10 cellular contexts compared by ENCODE assay signal in the genomic region with DNA sequence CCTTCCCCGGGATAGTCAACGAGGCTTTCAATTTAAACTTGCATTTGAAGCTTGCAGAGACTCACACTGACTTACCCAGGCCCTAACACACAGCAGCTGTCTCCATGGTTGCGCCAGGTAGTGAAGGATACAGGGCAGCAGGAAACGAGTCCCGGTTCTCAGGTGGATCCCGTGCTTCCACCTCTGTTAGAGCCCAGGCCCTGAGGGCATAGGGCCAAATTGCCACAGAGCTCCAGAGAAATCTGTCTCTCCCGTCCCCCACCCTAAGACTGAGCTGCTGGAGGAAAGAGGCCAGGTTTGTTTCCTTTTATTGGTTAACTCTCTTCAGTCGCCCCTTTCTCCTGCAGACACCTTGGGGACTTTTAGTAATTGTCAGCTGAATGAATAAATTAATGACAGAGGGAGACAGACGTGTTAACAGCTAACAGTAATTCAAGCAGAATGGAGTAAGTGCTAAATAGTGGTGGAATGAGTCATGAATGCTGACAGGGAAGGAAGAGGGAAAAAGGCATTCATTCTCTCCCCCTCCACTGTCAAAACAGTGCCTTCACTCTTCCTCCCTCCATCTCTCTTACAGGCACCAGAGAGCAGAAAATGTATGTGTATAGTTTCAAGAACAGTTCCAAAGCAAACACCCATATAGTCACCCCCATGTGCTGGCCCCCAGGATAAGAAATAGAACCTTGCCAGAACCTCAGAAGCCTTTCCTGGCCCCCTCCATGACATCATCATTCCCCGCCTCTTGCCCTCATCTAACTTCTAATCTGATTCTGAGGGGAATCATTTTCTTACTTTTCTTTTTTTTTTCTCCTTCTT. TPM values are rescaled to one million over a fixed set of nuclear protein-coding genes. Genes with fewer than 3 reads are reported as not detected.
DNase-seq lines count a peak whose midpoint lies in the region; ATAC-seq, FAIRE-seq and TF ChIP-seq lines count a peak whose summit lies in the region.
"Had no signal": no experiment of that assay in that cellular context is flagged by ENCODE, and none has a peak within 500 bp of the region (broad histone marks: within the 10 kb centered on the region; RNA-seq: fewer than 3 reads in every experiment).

No MANE protein-coding gene starts in this region.

- intact Hi-C loops in MCF 10A (cut with micrococcal nuclease), result no loop called here
- intact Hi-C loops in HepG2 (cut with micrococcal nuclease; ENCODE audit: unreplicated experiment), result no loop called here

- TF ChIP-seq CTCF in MCF 10A (IDR thresholded peaks at IDR 0.05; ENCODE audit: unreplicated experiment) (no peak), HepG2 (CRISPR knock-in tag; IDR thresholded peaks at IDR 0.05) (no peak)

- in situ Hi-C loops in HepG2 (cut with HindIII; ENCODE audit: extremely low pct_ligation_motif_present, low pct_unique_long_range_greater_than_20kb), result no loop called here

- 19% methylated on average over 10 of the region's 10 CpGs for WGBS in HepG2 (ENCODE audit: low lambda C conversion rate)

- H3K9ac ChIP-seq in HepG2 (ENCODE audit: insufficient read depth, low read depth, low read length), result peak overlapping the region; percentile 5; the same call in 1 of the 2 replicates

- H3K4me1 ChIP-seq in HepG2 (ENCODE audit: insufficient read depth, low read length), result peaks cover 81% of the 10 kb centered on the region

- FAIRE-seq in HepG2 (lab: Jason Lieb, UNC), result no peak

- no peaks in the 10 kb centered on the region; a peak in 2 of 5 replicates for H3K27me3 ChIP-seq in HepG2 (ENCODE audit: control insufficient read depth in 1 of 2, insufficient read depth in 2 of 2, low read length in 2 of 2)

- peak; percentile 52 for DNase-seq in AG08396 (ENCODE audit: low spot score)
- DNase-seq in HT1080 (ENCODE audit: low read depth), result peak; percentile 92
- peak; percentile 90 for DNase-seq in MCF 10A (ENCODE audit: unreplicated experiment)
- DNase-seq in HepG2 (ENCODE audit: low spot score), result peak; percentile 42
- no peak for DNase-seq in immature natural killer cell
- no peak for DNase-seq in NCI-H524 treated with DMSO at 0.1 percent for 48 hours (lab: John Stamatoyannopoulos, UW)
- DNase-seq: NCI-H1105 treated with DMSO at 0.1 percent for 48 hours had no signal

- peak overlapping the region in 1 of 3 experiments; percentile 9; a peak in 1 of 6 replicates for H3K4me3 ChIP-seq in HepG2 (replicated peaks in 1 of 3; ENCODE audit: insufficient read depth in 1 of 3, low read depth in 2 of 3, low read length in 3 of 3)
- H3K4me3 ChIP-seq: skin epidermis had no signal

- H3K4me3 Mint-ChIP-seq in MCF 10A (ENCODE audit: unreplicated experiment), result peak overlapping the region; percentile 50
- no peak overlapping the region for H3K4me3 Mint-ChIP-seq in immature natural killer cell

- H3K4me1 Mint-ChIP-seq in MCF 10A (ENCODE audit: insufficient read depth, unreplicated experiment) (peaks cover 43% of the 10 kb centered on the region), immature natural killer cell (no peaks in the 10 kb centered on the region)

- H3K79me2 ChIP-seq in HepG2 (ENCODE audit: insufficient read depth, low read length), result no peaks in the 10 kb centered on the region

- peak overlapping the region; percentile 95 for H3K27ac Mint-ChIP-seq in MCF 10A (ENCODE audit: low read depth, unreplicated experiment)
- peak overlapping the region in 1 of 6 donors; percentile 46 for H3K27ac Mint-ChIP-seq in immature natural killer cell

- BruUV-seq in MCF 10A (replicated peaks; lab: Mats Ljungman, UMichigan) (no TSS peak), HepG2 (replicated peaks; lab: Mats Ljungman, UMichigan) (no TSS peak)

- H3K36me3 Mint-ChIP-seq in MCF 10A (ENCODE audit: insufficient read depth, unreplicated experiment) (peaks cover 6% of the 10 kb centered on the region), immature natural killer cell (no peaks in the 10 kb centered on the region)

- POLR2A ChIA-PET in MCF 10A (lab: Yijun Ruan, JAX), result interaction anchor here (0.5 to 2.2 kb wide), 18 partner anchors 12 to 96 kb away, joined by 3 to 23 read pairs (median 6); a partner anchor contains a TSS
- POLR2A ChIA-PET in HepG2 (lab: Yijun Ruan, JAX), result interaction anchor here (1.2 kb wide), 1 partner anchor 96 kb away, joined by 3 read pairs; no protein-coding TSS in a partner anchor

- no peaks in the 10 kb centered on the region for H3K9me3 ChIP-seq in HepG2 (ENCODE audit: low read length)

- H3K36me3 ChIP-seq in HepG2 (replicated peaks in 1 of 2; ENCODE audit: control insufficient read depth in 1 of 2, insufficient read depth in 2 of 2, low read length in 2 of 2), result no peaks in the 10 kb centered on the region

- CTCF ChIA-PET in MCF 10A (lab: Yijun Ruan, JAX) (interaction anchor here (0.9 to 1.0 kb wide), 2 partner anchors 15 to 54 kb away, joined by 4 read pairs; no protein-coding TSS in a partner anchor), HepG2 (lab: Yijun Ruan, JAX; ENCODE audit: low intra/inter-chr PET ratio, low total read pairs) (no interaction called here)

- H3K27me3 Mint-ChIP-seq in MCF 10A (ENCODE audit: insufficient read depth, unreplicated experiment) (no peaks in the 10 kb centered on the region), immature natural killer cell (ENCODE audit: low read depth in 3 of 3) (peaks cover 0 to 2% (median 0%) of the 10 kb centered on the region in 3 donors)

- H3K4me2 ChIP-seq in HepG2 (ENCODE audit: low read depth, low read length), result peak overlapping the region; percentile 63

- TF ChIP-seq EP300 in HepG2 (IDR thresholded peaks at IDR 0.05; ENCODE audit: low read depth in 2 of 2, low read length in 2 of 2) (no peak), HepG2 (CRISPR knock-in tag; IDR thresholded peaks at IDR 0.05; ENCODE audit: borderline replicate concordance) (no peak)

- H3K9me3 Mint-ChIP-seq in MCF 10A (ENCODE audit: unreplicated experiment), result no peaks in the 10 kb centered on the region
- no peaks in the 10 kb centered on the region for H3K9me3 Mint-ChIP-seq in immature natural killer cell

- TF ChIP-seq POLR2A in HepG2 (IDR thresholded peaks at IDR 0.05; ENCODE audit: insufficient read depth in 1 of 2, low read depth in 2 of 2, low read length in 2 of 2), result no peak

- H2AFZ ChIP-seq in HepG2 (ENCODE audit: low read length), result no peak overlapping the region

- H3K27ac ChIP-seq in HepG2 (ENCODE audit: extremely low read length, insufficient read depth, low read length), result no peak overlapping the region

- TF ChIP-seq RAD21 in HepG2 (CRISPR knock-in tag; IDR thresholded peaks at IDR 0.05), result no peak

- no peaks in the 10 kb centered on the region for H4K20me1 ChIP-seq in HepG2 (ENCODE audit: insufficient read depth, low read length)

- ATAC-seq in HepG2, result peak; percentile 57
- no peak for ATAC-seq in HG03280 (IDR thresholded peaks at IDR 0.05; ENCODE audit: unreplicated experiment)
- ATAC-seq in GM21367 (IDR thresholded peaks at IDR 0.05; ENCODE audit: unreplicated experiment), result no peak

TF ChIP-seq in HepG2, 621 proteins besides CTCF, POLR2A, EP300 and RAD21:
- TF ChIP-seq NFE2 (CRISPR knock-in tag; IDR thresholded peaks at IDR 0.05), result no peak
- 0 out of 2 replicates have a peak, but pooled peaks have one; percentile 17 for TF ChIP-seq TBX3 (IDR thresholded peaks at IDR 0.05; ENCODE audit: borderline replicate concordance)
- 0 out of 2 replicates have a peak, but pooled peaks have one; percentile 58 for TF ChIP-seq ZNF12 (CRISPR knock-in tag; IDR thresholded peaks at IDR 0.05)
- 0 out of 2 replicates have a peak, but pooled peaks have one; percentile 19 for TF ChIP-seq SAP130 (CRISPR knock-in tag; IDR thresholded peaks at IDR 0.05; ENCODE audit: low read depth)
- TF ChIP-seq MAFF (IDR thresholded peaks at IDR 0.05; ENCODE audit: low read depth, low read length), result 0 out of 2 replicates have a peak, but pooled peaks have one; percentile 28
- peak; percentile 74 for TF ChIP-seq FOSL2 (CRISPR knock-in tag; IDR thresholded peaks at IDR 0.05)
- no peak for TF ChIP-seq ZNF24 (IDR thresholded peaks at IDR 0.05)
- TF ChIP-seq ATF7 (IDR thresholded peaks at IDR 0.05), result peak; percentile 81
- TF ChIP-seq ATF7 (CRISPR knock-in tag; IDR thresholded peaks at IDR 0.05), result no peak
- TF ChIP-seq ZNF816 (CRISPR knock-in tag; IDR thresholded peaks at IDR 0.05; ENCODE audit: borderline replicate concordance), result no peak

RNA-seq across cellular contexts. Expression of a gene that starts 16.7 kb away (rescaled TPM):
- total RNA-seq in HT1080 (2014; rRNA removed; shearing (Covaris generic)), result 22.3 and 28.4 TPM in 2 replicates
- polyA plus RNA-seq in HT1080 (2015; cell fraction: cytosol; rRNA removed), result 19.1 and 21.6 TPM in 2 replicates
- 46.1 and 50.0 TPM in 2 replicates for polyA plus RNA-seq in HT1080 (2015; cell fraction: nucleus; rRNA removed)
- total RNA-seq in MCF 10A (2022) (126 and 127 TPM in 2 replicates), HepG2 (2016; rRNA removed; fragmentation: Illumina TruSeq; extraction: Trizol) (15.1 and 15.5 TPM in 2 replicates)
- 4.8 and 5.9 TPM in 2 replicates for total RNA-seq in HepG2 (2016; cell fraction: cytosol; rRNA removed; fragmentation: Illumina TruSeq; extraction: Trizol; ENCODE audit: low read depth)
- 13.9 and 15.8 TPM in 2 replicates for total RNA-seq in HepG2 (2016; cell fraction: insoluble cytoplasmic fraction; rRNA removed; fragmentation: Illumina TruSeq; extraction: Trizol)
- total RNA-seq in HepG2 (2016; cell fraction: membrane; rRNA removed; fragmentation: Illumina TruSeq; extraction: Trizol), result 6.6 and 7.8 TPM in 2 replicates
- 18.8 and 22.2 TPM in 2 replicates for total RNA-seq in HepG2 (2016; cell fraction: nucleus; rRNA removed; fragmentation: Illumina TruSeq; extraction: Trizol)
- polyA plus RNA-seq in HepG2 (2011; rRNA removed) (18.2 and 20.9 TPM in 2 replicates), immature natural killer cell (1 to 10 TPM; 1.6 to 3.7 (median 1.9) TPM)
- 11.7 and 13.7 TPM in 2 replicates for polyA plus RNA-seq in HepG2 (2011; cell fraction: cytosol; rRNA removed)
- 164 and 167 TPM in 2 replicates for polyA plus RNA-seq in HepG2 (2011; cell fraction: nucleus; rRNA removed)
- polyA plus RNA-seq in HepG2 (2012), result 15.1 and 34.9 TPM in 2 replicates
- 1.1 TPM in 2 replicates for polyA plus RNA-seq in HepG2 (2016; cell fraction: cytosol; fragmentation: Illumina TruSeq; extraction: Trizol; ENCODE audit: low read depth)
- 16.9 and 19.7 TPM in 2 replicates for polyA plus RNA-seq in HepG2 (2016; cell fraction: insoluble cytoplasmic fraction; fragmentation: Illumina TruSeq; extraction: Trizol; ENCODE audit: low read depth)
- 3.0 and 4.2 TPM in 2 replicates for polyA plus RNA-seq in HepG2 (2016; cell fraction: membrane; fragmentation: Illumina TruSeq; extraction: Trizol; ENCODE audit: low read depth)
- polyA plus RNA-seq in HepG2 (2016; cell fraction: nucleus; fragmentation: Illumina TruSeq; extraction: Trizol; ENCODE audit: insufficient read depth, low read depth), result 49.2 and 54.4 TPM in 2 replicates
- 19.1 and 24.2 TPM in 2 replicates for polyA minus RNA-seq in HepG2 (2011; rRNA and poly(A)+ RNA removed; ENCODE audit: low replicate concordance)
- 12.4 and 14.9 TPM in 2 replicates for polyA minus RNA-seq in HepG2 (2011; cell fraction: cytosol; rRNA and poly(A)+ RNA removed)
- polyA minus RNA-seq in HepG2 (2011; cell fraction: nucleus; rRNA and poly(A)+ RNA removed), result 29.7 and 35.3 TPM in 2 replicates

Comparison
In these comparisons a context has a peak if more than half of its experiments do, and no peak if none do; other contexts are left out.
1. DNase-seq: peak in AG08396 (single experiment), HT1080 (single experiment), MCF 10A (single experiment) and HepG2 (single experiment); none in immature natural killer cell (0 of 3) and NCI-H524 treated with DMSO at 0.1 percent for 48 hours (single experiment).